10 cellular contexts compared by ENCODE assay signal in the genomic region with DNA sequence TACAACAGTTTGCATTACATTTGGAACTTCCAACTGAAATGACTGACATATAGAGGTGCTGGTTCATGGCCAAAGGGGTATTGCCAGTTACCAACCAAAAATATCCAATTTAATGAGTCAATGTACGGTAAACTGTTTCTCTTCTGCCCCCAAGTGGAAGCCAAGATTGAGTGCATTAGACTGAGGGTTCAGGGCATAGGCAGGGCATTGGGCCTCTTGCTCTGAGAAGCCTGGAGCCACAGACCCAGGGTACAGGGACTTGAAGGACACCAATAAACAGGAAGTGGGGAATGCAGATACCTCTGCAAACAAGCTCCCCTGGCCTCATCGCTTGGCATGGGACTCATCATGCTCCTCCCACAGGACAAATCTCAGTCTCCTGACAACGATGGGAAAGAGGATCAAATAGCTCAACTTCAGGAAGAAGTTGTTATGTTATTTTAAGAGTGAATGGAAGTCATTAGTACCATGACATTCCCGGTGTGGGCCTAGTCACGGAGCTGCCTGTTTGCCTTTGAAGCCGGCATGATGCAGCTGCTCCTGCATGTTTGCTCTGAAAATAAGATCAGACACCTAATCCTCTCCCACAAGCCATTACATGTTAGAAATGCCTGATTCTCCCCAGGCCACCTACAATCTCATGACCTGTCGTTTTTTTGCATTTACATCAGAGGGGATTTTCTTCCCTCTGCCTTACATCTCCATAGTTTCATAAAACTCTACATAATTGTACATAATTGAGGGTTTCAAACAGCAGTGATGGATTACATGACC.
DNase-seq lines count a peak whose midpoint lies in the region; ATAC-seq and TF ChIP-seq lines count a peak whose summit lies in the region.
"Had no signal": no experiment of that assay in that cellular context is flagged by ENCODE, and none has a peak within 500 bp of the region (broad histone marks: within the 10 kb centered on the region; RNA-seq: fewer than 3 reads in every experiment).

No MANE protein-coding gene starts in this region.

- no peak for TF ChIP-seq POLR2A in heart left ventricle (IDR thresholded peaks at IDR 0.05)
- TF ChIP-seq POLR2A in NB4 (IDR thresholded peaks at IDR 0.05; ENCODE audit: extremely low read depth, insufficient read length), result no peak
- no peak for TF ChIP-seq POLR2A in uterus (IDR thresholded peaks at IDR 0.05)

- no peaks in the 10 kb centered on the region for H3K27me3 ChIP-seq in heart left ventricle
- no peaks in the 10 kb centered on the region for H3K27me3 ChIP-seq in right atrium auricular region
- no peaks in the 10 kb centered on the region for H3K27me3 ChIP-seq in uterus

- no peaks in the 10 kb centered on the region for H3K36me3 ChIP-seq in heart left ventricle
- H3K36me3 ChIP-seq in right atrium auricular region, result no peaks in the 10 kb centered on the region
- H3K36me3 ChIP-seq in uterus, result no peaks in the 10 kb centered on the region

- no peak overlapping the region for H3K27ac ChIP-seq in heart left ventricle
- no peak overlapping the region for H3K27ac ChIP-seq in right atrium auricular region
- H3K27ac ChIP-seq in uterus, result no peak overlapping the region
- H3K27ac ChIP-seq: skin epidermis had no signal

- intact Hi-C loops in heart left ventricle (cut with DNase I) (loop anchor here in 5 of 10 donors (2.0 to 10.0 kb wide), 5 partner anchors 355 to 418 kb away; a partner anchor contains a TSS), uterus (cut with DNase I; ENCODE audit: low total_unique reads) (no loop called here)

- H3K4me3 ChIP-seq in heart left ventricle (no peak overlapping the region), right atrium auricular region (no peak overlapping the region), NB4 (ENCODE audit: low read depth, low read length) (no peak overlapping the region), astrocyte of the spinal cord (ENCODE audit: low read depth, low read length) (no peak overlapping the region), uterus (no peak overlapping the region)
- H3K4me3 ChIP-seq: skin epidermis had no signal

- peaks cover 0 to 11% (median 4%) of the 10 kb centered on the region in 3 donors for H3K27me3 Mint-ChIP-seq in naive B cell

- WGBS in heart left ventricle, 4 donors, result 44 to 49% (median 48%) methylated on average over 7 of the region's 7 CpGs

- no peaks in the 10 kb centered on the region for H3K36me3 Mint-ChIP-seq in naive B cell

- no peaks in the 10 kb centered on the region for H3K4me1 Mint-ChIP-seq in naive B cell

- H3K9me3 Mint-ChIP-seq in naive B cell, result peaks cover 0 to 5% (median 0%) of the 10 kb centered on the region in 7 donors

- no peak overlapping the region for H3K4me3 Mint-ChIP-seq in naive B cell

- ATAC-seq in heart left ventricle, result no peak
- ATAC-seq in naive B cell (ENCODE audit: low read depth in 2 of 2), result peak; percentile 46 to 50
- no peak for ATAC-seq in GM21723 (IDR thresholded peaks at IDR 0.05; ENCODE audit: unreplicated experiment)

- no peak overlapping the region for H3K27ac Mint-ChIP-seq in naive B cell

- TF ChIP-seq CTCF in heart left ventricle (IDR thresholded peaks at IDR 0.05) (peak in 10 of 12 donors; percentile 10 to 36 (median 22)), right atrium auricular region (IDR thresholded peaks at IDR 0.05) (peak in 1 of 2 donors; percentile 48), NB4 (IDR thresholded peaks at IDR 0.05; ENCODE audit: low read depth, low read length) (peak; percentile 12), astrocyte of the spinal cord (IDR thresholded peaks at IDR 0.05; ENCODE audit: low read depth, low read length) (peak; percentile 4), uterus (IDR thresholded peaks at IDR 0.05) (peak in 2 of 4 experiments; percentile 11 to 29)

- H3K4me1 ChIP-seq in heart left ventricle (no peaks in the 10 kb centered on the region), right atrium auricular region (no peaks in the 10 kb centered on the region), uterus (no peaks in the 10 kb centered on the region)

- peaks cover 0 to 14% (median 0%) of the 10 kb centered on the region in 12 donors for H3K9me3 ChIP-seq in heart left ventricle
- H3K9me3 ChIP-seq in right atrium auricular region, result no peaks in the 10 kb centered on the region
- no peaks in the 10 kb centered on the region for H3K9me3 ChIP-seq in uterus
- H3K9me3 ChIP-seq: Caco-2 had no signal

- DNase-seq in heart left ventricle (no peak), right atrium auricular region (ENCODE audit: low spot score) (no peak), NB4 (ENCODE audit: low read depth) (peak; percentile 26), astrocyte of the spinal cord (ENCODE audit: low read depth, low spot score) (no peak), naive B cell (peak; percentile 30), middle frontal gyrus (ENCODE audit: extremely low spot score, low spot score) (no peak), uterus (no peak)

- in situ Hi-C loops in astrocyte of the spinal cord (cut with HindIII; ENCODE audit: low sequenced_read_pairs), result no loop called here

Comparison
In these comparisons a context has a peak if more than half of its experiments do, and no peak if none do; other contexts are left out.
1. ATAC-seq: peak in naive B cell (2 of 2); none in heart left ventricle (0 of 4) and GM21723 (single experiment).
2. DNase-seq: peak in NB4 (single experiment) and naive B cell (single experiment); none in heart left ventricle (0 of 5), right atrium auricular region (single experiment), astrocyte of the spinal cord (single experiment), middle frontal gyrus (single experiment) and uterus (0 of 2).